In genomic region chr12:1993341-1993740, GRCh38 we compare ENCODE assay signal across 9 cellular contexts. TPM values are rescaled to one million over a fixed set of nuclear protein-coding genes. Genes with fewer than 3 reads are reported as not detected.
A peak's percentile ranks its signal among the peaks of the same experiment; 100 is the strongest.
DNase-seq lines count a peak whose midpoint lies in the region; ATAC-seq and TF ChIP-seq lines count a peak whose summit lies in the region.
"Had no signal": no experiment of that assay in that cellular context is flagged by ENCODE, and none has a peak within 500 bp of the region (broad histone marks: within the 10 kb centered on the region; RNA-seq: fewer than 3 reads in every experiment).

No MANE protein-coding gene starts in this region.

- no peaks in the 10 kb centered on the region for H3K9me3 Mint-ChIP-seq in stimulated activated effector memory CD8-positive, alpha-beta T cell treated with anti-CD3 and anti-CD28 coated beads, Interleukin-12 subunit alpha, Interleukin-12 subunit beta, amount 100 ng/mL, for 72 hours

- H3K36me3 ChIP-seq in HCT116 (ENCODE audit: control insufficient read depth in 1 of 2, insufficient read depth in 2 of 2, low read length in 2 of 2) (peaks cover 3 to 14% of the 10 kb centered on the region in 2 experiments; a peak in 2 of 4 replicates), SJSA1 (peaks cover 54% of the 10 kb centered on the region)

- RAD21 ChIA-PET in HCT116 (lab: Charles Lee; ENCODE audit: low non-redundant PET in 1 of 2, low total read pairs in 2 of 2, uncharacterized antibody in 2 of 2, unreplicated experiment in 2 of 2) = no interaction called here

- peaks cover 44% of the 10 kb centered on the region for H3K4me1 Mint-ChIP-seq in stimulated activated effector memory CD8-positive, alpha-beta T cell treated with anti-CD3 and anti-CD28 coated beads, Interleukin-12 subunit alpha, Interleukin-12 subunit beta, amount 100 ng/mL, for 72 hours

- H3K4me1 ChIP-seq in HCT116 (ENCODE audit: control insufficient read depth in 1 of 2, insufficient read depth in 2 of 2, low read length in 2 of 2) (peaks cover 0 to 12% of the 10 kb centered on the region in 2 experiments; a peak in 2 of 4 replicates), SJSA1 (replicated peaks) (peaks cover 31% of the 10 kb centered on the region)

- DNase-seq in HCT116 (ENCODE audit: low read depth, low spot score) (peak; percentile 64), SJSA1 (ENCODE audit: low read depth in 1 of 2, low spot score in 2 of 2) (peak; percentile 60 to 90), fibroblast of mammary gland (ENCODE audit: low read depth) (peak; percentile 96), iPS-NIHi7 (ENCODE audit: extremely low spot score) (no peak), DMS53 (lab: John Stamatoyannopoulos, UW) (no peak), NCI-H1048 (lab: John Stamatoyannopoulos, UW) (no peak)
- DNase-seq in stimulated activated effector memory CD8-positive, alpha-beta T cell treated with anti-CD3 and anti-CD28 coated beads, Interleukin-12 subunit alpha, Interleukin-12 subunit beta, amount 100 ng/mL, for 72 hours (ENCODE audit: low spot score in 2 of 2) = no peak
- DNase-seq: NCI-H345 had no signal

- no peak overlapping the region for H2AFZ ChIP-seq in HCT116 (ENCODE audit: low read depth, low read length, poor library complexity, severe bottlenecking)

- peak overlapping the region; percentile 77 for H3K27ac Mint-ChIP-seq in stimulated activated effector memory CD8-positive, alpha-beta T cell treated with anti-CD3 and anti-CD28 coated beads, Interleukin-12 subunit alpha, Interleukin-12 subunit beta, amount 100 ng/mL, for 72 hours
- H3K27ac Mint-ChIP-seq: dendritic cell treated with granulocyte-macrophage colony-stimulating factor and Interleukin-4, amounts not matched to agents 40 ng/mL and 50 ng/mL, for 4 days had no signal

- peak overlapping the region; percentile 14 for H3K4me3 Mint-ChIP-seq in stimulated activated effector memory CD8-positive, alpha-beta T cell treated with anti-CD3 and anti-CD28 coated beads, Interleukin-12 subunit alpha, Interleukin-12 subunit beta, amount 100 ng/mL, for 72 hours
- H3K4me3 Mint-ChIP-seq: dendritic cell treated with granulocyte-macrophage colony-stimulating factor and Interleukin-4, amounts not matched to agents 40 ng/mL and 50 ng/mL, for 4 days had no signal

- H3K9ac ChIP-seq in HCT116 (ENCODE audit: low read length) = no peak overlapping the region

- H3K36me3 Mint-ChIP-seq in stimulated activated effector memory CD8-positive, alpha-beta T cell treated with anti-CD3 and anti-CD28 coated beads, Interleukin-12 subunit alpha, Interleukin-12 subunit beta, amount 100 ng/mL, for 72 hours = peaks cover 79% of the 10 kb centered on the region

- no peaks in the 10 kb centered on the region for H3K79me2 ChIP-seq in HCT116 (ENCODE audit: insufficient read depth, low read length)

- ATAC-seq in HCT116 = peak; percentile 54; the same call in 1 of the 2 replicates
- ATAC-seq in stimulated activated effector memory CD8-positive, alpha-beta T cell treated with anti-CD3 and anti-CD28 coated beads, Interleukin-12 subunit alpha, Interleukin-12 subunit beta, amount 100 ng/mL, for 72 hours = peak; percentile 77

- TF ChIP-seq CTCF in HCT116 (IDR thresholded peaks at IDR 0.05 in 2 of 3, conservative IDR thresholded peaks at IDR 0.05 in 1 of 3; ENCODE audit: borderline replicate concordance in 1 of 3, insufficient read depth in 1 of 3, low read depth in 2 of 3, low read length in 2 of 3) = no peak
- TF ChIP-seq CTCF in fibroblast of mammary gland (conservative IDR thresholded peaks at IDR 0.05; ENCODE audit: control insufficient read depth, insufficient read depth, low read depth, low read length) = no peak

- H3K27ac ChIP-seq in HCT116 (ENCODE audit: low read depth, low read length) (no peak overlapping the region), SJSA1 (peak overlapping the region; percentile 89)

- H3K4me2 ChIP-seq in HCT116 (ENCODE audit: low read length) = peak overlapping the region; percentile 38

- no peak overlapping the region for H3K4me3 ChIP-seq in HCT116 (replicated peaks in 1 of 2; ENCODE audit: low read depth in 1 of 2, low read length in 2 of 2)
- H3K4me3 ChIP-seq in SJSA1 = no peak overlapping the region
- no peak overlapping the region for H3K4me3 ChIP-seq in fibroblast of mammary gland (ENCODE audit: control insufficient read depth, low read depth, low read length)

- no TSS peak for BruUV-seq in HCT116 (replicated peaks; lab: Mats Ljungman, UMichigan)

- TF ChIP-seq RAD21 in HCT116 (IDR thresholded peaks at IDR 0.05; ENCODE audit: low read depth) = no peak

- no peaks in the 10 kb centered on the region for H4K20me1 ChIP-seq in HCT116 (ENCODE audit: insufficient read depth)

- H3K27me3 ChIP-seq in HCT116 (ENCODE audit: insufficient read depth, low read length) = no peaks in the 10 kb centered on the region
- no peaks in the 10 kb centered on the region for H3K27me3 ChIP-seq in SJSA1 (replicated peaks)

- H3K9me3 ChIP-seq in HCT116 (ENCODE audit: control insufficient read depth in 1 of 2, insufficient read depth in 1 of 2, low read depth in 1 of 2, low read length in 2 of 2) (no peaks in the 10 kb centered on the region), SJSA1 (replicated peaks) (no peaks in the 10 kb centered on the region; the same call in 1 of the 2 replicates)

- no peaks in the 10 kb centered on the region for H3K9me2 ChIP-seq in HCT116 (ENCODE audit: insufficient read depth)

- CTCF ChIA-PET in HCT116 (lab: Charles Lee) = no interaction called here

- POLR2A ChIA-PET in HCT116 (lab: Charles Lee) = no interaction called here

- TF ChIP-seq POLR2A in HCT116 (IDR thresholded peaks at IDR 0.05; ENCODE audit: borderline replicate concordance, extremely low read depth, insufficient read depth, insufficient read length) = no peak

- intact Hi-C loops in HCT116 (cut with micrococcal nuclease) = no loop called here

TF ChIP-seq in HCT116, 20 proteins besides CTCF, POLR2A, EP300 and RAD21:
- TF ChIP-seq SRF (IDR thresholded peaks at IDR 0.05; ENCODE audit: low read depth) (peak; percentile 73), EGR1 (IDR thresholded peaks at IDR 0.05; ENCODE audit: low read depth) (0 out of 2 replicates have a peak, but pooled peaks have one; percentile 14), CBX3 (IDR thresholded peaks at IDR 0.05; ENCODE audit: low read depth) (peak; percentile 75), REST (IDR thresholded peaks at IDR 0.05; ENCODE audit: low read depth) (no peak), POLR2AphosphoS5 (IDR thresholded peaks at IDR 0.05; ENCODE audit: low read depth, low read length) (peak; percentile 60; the same call in 1 of the 2 replicates), ZNF274 (IDR thresholded peaks at IDR 0.05; ENCODE audit: low read depth, low read length) (no peak), ZFX (IDR thresholded peaks at IDR 0.05) (no peak), EZH2 (IDR thresholded peaks at IDR 0.05) (no peak), SP1 (IDR thresholded peaks at IDR 0.05; ENCODE audit: low read depth) (peak; percentile 83), SIN3A (IDR thresholded peaks at IDR 0.05; ENCODE audit: low read depth) (0 out of 2 replicates have a peak, but pooled peaks have one; percentile 35), FOSL1 (IDR thresholded peaks at IDR 0.05; ENCODE audit: low read depth) (peak; percentile 98), ELF1 (IDR thresholded peaks at IDR 0.05; ENCODE audit: borderline replicate concordance, low read depth) (no peak), JUND (IDR thresholded peaks at IDR 0.05) (peak; percentile 98), EZH2phosphoT487 (IDR thresholded peaks at IDR 0.05; ENCODE audit: borderline replicate concordance) (no peak), MAX (IDR thresholded peaks at IDR 0.05) (no peak), CEBPB (IDR thresholded peaks at IDR 0.05; ENCODE audit: low read depth) (peak; percentile 74)
- TF ChIP-seq, protein P1, sequence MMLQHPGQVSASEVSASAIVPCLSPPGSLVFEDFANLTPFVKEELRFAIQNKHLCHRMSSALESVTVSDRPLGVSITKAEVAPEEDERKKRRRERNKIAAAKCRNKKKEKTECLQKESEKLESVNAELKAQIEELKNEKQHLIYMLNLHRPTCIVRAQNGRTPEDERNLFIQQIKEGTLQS (IDR thresholded peaks at IDR 0.05) = peak; percentile 71

RNA-seq across cellular contexts. Expression of gene DCP1B, which starts 10.9 kb away (rescaled TPM):
- 13.8 TPM for total RNA-seq in HCT116 (2021; ENCODE audit: unreplicated experiment)
- 9.1 and 13.1 TPM in 2 replicates for polyA plus RNA-seq in HCT116 (2012)
- 15.4 and 17.8 TPM in 2 replicates for total RNA-seq in SJSA1 (2014; rRNA removed; shearing (Covaris generic))

RNA-seq across cellular contexts. Expression of gene CACNA1C, which starts 59.4 kb away (rescaled TPM):
- total RNA-seq in HCT116 (2021; ENCODE audit: unreplicated experiment) = 0.05 TPM
- polyA plus RNA-seq in HCT116 (2012) = 0.03 and 0.22 TPM in 2 replicates
- 6.1 and 17.0 TPM in 2 replicates for total RNA-seq in SJSA1 (2014; rRNA removed; shearing (Covaris generic))

Comparison
In these comparisons a context has a peak if more than half of its experiments do, and no peak if none do; other contexts are left out.
1. DNase-seq: peak in HCT116 (single experiment), SJSA1 (2 of 2) and fibroblast of mammary gland (single experiment); none in stimulated activated effector memory CD8-positive, alpha-beta T cell treated with anti-CD3 and anti-CD28 coated beads, Interleukin-12 subunit alpha, Interleukin-12 subunit beta, amount 100 ng/mL, for 72 hours (0 of 2), iPS-NIHi7 (single experiment), DMS53 (single experiment) and NCI-H1048 (single experiment).